Comparison of ENCODE assay signal across 11 cellular contexts in genomic region chr15:49622561-49622960, GRCh38. TPM values are rescaled to one million over a fixed set of nuclear protein-coding genes. Genes with fewer than 3 reads are reported as not detected.
DNase-seq lines count a peak whose midpoint lies in the region; ATAC-seq and TF ChIP-seq lines count a peak whose summit lies in the region.
"Had no signal": no experiment of that assay in that cellular context is flagged by ENCODE, and none has a peak within 500 bp of the region (broad histone marks: within the 10 kb centered on the region; RNA-seq: fewer than 3 reads in every experiment).

No MANE protein-coding gene starts in this region.

- ATAC-seq in T-cell (replicated peaks in 1 of 4) (no peak), HG02759 (IDR thresholded peaks at IDR 0.05; ENCODE audit: unreplicated experiment) (no peak)
- ATAC-seq: gastrocnemius medialis had no signal

- H3K36me3 Mint-ChIP-seq in T-cell, result peaks cover 23% of the 10 kb centered on the region

- CTCF ChIA-PET in T-cell (lab: Charles Lee), result interaction anchor here in 1 of 2 donors (0.6 kb wide), 1 partner anchor 851 kb away, joined by 4 read pairs; no protein-coding TSS in a partner anchor

- peak overlapping the region in 1 of 2 donors; percentile 11 for H3K27ac Mint-ChIP-seq in T-cell

- peaks cover 45 to 48% (median 47%) of the 10 kb centered on the region in 3 donors for H3K4me1 Mint-ChIP-seq in T-cell

- peak overlapping the region in 2 of 3 donors; percentile 18 to 24 for H3K4me3 Mint-ChIP-seq in T-cell

- TF ChIP-seq CTCF in fibroblast of pulmonary artery (IDR thresholded peaks at IDR 0.05; ENCODE audit: low read length, missing control alignments), result peak; percentile 21

- H3K4me3 ChIP-seq in fibroblast of pulmonary artery (replicated peaks; ENCODE audit: low read depth, low read length) (peak overlapping the region; percentile 82), skin epidermis (no peak overlapping the region)

- POLR2A ChIA-PET in T-cell (lab: Charles Lee), result interaction anchor here (0.5 to 0.6 kb wide), 2 partner anchors 151 to 802 kb away, joined by 3 to 7 read pairs; no protein-coding TSS in a partner anchor

- peak overlapping the region in 11 of 21 experiments; percentile 20 to 98 (median 54) for H3K27ac ChIP-seq in skin epidermis

- DNase-seq in NCI-H2227 treated with DMSO at 0.1 percent for 48 hours (lab: John Stamatoyannopoulos, UW), result peak; percentile 2
- DNase-seq in NCI-H2227 (lab: John Stamatoyannopoulos, UW; ENCODE audit: unreplicated experiment), result no peak
- DNase-seq in T-cell, result no peak
- DNase-seq in fibroblast of pulmonary artery (ENCODE audit: low read depth), result peak; percentile 31
- DNase-seq in mesenteric fat pad (ENCODE audit: low spot score), result no peak
- DNase-seq in activated naive CD4-positive, alpha-beta T cell (lab: John Stamatoyannopoulos, UW), result no peak
- DNase-seq: gastrocnemius medialis, naive B cell, NCI-H446 had no signal

- H3K9me3 Mint-ChIP-seq in T-cell, result peaks cover 3 to 6% (median 5%) of the 10 kb centered on the region in 3 donors

- no peaks in the 10 kb centered on the region for H3K27me3 Mint-ChIP-seq in T-cell
- H3K27me3 Mint-ChIP-seq: naive B cell had no signal

RNA-seq across cellular contexts. Expression of gene DTWD1, which starts 1.7 kb away (rescaled TPM):
- total RNA-seq in T-cell (10 to 100 TPM; 15.0 to 22.7 (median 19.6) TPM), mesenteric fat pad (30.7 TPM)

RNA-seq across cellular contexts. Expression of gene FAM227B, which starts 1.9 kb away (rescaled TPM):
- total RNA-seq in T-cell (10 to 100 TPM in 1 of 5 donors, 1 to 10 TPM in 4; 4.7 to 11.2 (median 8.0) TPM), mesenteric fat pad (0.71 TPM)

Comparison
In these comparisons a context has a peak if more than half of its experiments do, and no peak if none do; other contexts are left out.
1. DNase-seq: peak in NCI-H2227 treated with DMSO at 0.1 percent for 48 hours (single experiment) and fibroblast of pulmonary artery (single experiment); none in NCI-H2227 (single experiment), T-cell (0 of 34), mesenteric fat pad (single experiment) and activated naive CD4-positive, alpha-beta T cell (0 of 4).